26 cellular contexts compared by ENCODE assay signal in the genomic region with DNA sequence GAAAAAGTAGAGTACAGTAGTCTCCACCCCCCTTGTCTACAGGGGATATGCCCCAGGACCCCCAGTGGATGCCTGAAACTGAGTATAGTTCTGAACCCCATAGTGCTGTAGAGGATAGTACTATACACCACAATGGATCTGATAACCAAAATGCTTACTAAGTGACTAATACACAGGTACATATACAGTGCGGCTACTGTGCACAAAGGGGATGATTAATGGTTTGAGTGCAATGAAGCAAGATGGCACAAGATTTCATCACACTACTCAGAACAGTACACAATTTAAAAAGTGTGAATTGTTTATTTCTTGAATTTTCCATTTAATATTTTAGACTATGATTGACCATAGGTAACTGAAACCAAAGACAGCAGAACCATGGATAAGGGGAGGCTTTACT.
DNase-seq lines count a peak whose midpoint lies in the region; ATAC-seq and TF ChIP-seq lines count a peak whose summit lies in the region.
"Had no signal": no experiment of that assay in that cellular context is flagged by ENCODE, and none has a peak within 500 bp of the region (broad histone marks: within the 10 kb centered on the region; RNA-seq: fewer than 3 reads in every experiment).

No MANE protein-coding gene starts in this region.

- H3K9me3 ChIP-seq in PC-3 (ENCODE audit: low read length) (no peaks in the 10 kb centered on the region), right cardiac atrium (ENCODE audit: control insufficient read depth, low read length) (no peaks in the 10 kb centered on the region)
- H3K9me3 ChIP-seq: BLaER1, ovary, stomach had no signal

- H3K4me1 ChIP-seq in PC-3 (ENCODE audit: insufficient read depth, low read length): peaks cover 10% of the 10 kb centered on the region
- H3K4me1 ChIP-seq in right cardiac atrium (ENCODE audit: control insufficient read depth, insufficient read depth, low read length): no peaks in the 10 kb centered on the region
- H3K4me1 ChIP-seq: BLaER1, stomach, thyroid gland had no signal

- H3K4me3 ChIP-seq in PC-3 (ENCODE audit: low read length): no peak overlapping the region
- H3K4me3 ChIP-seq in epithelial cell of esophagus (ENCODE audit: low read length): no peak overlapping the region
- no peak overlapping the region for H3K4me3 ChIP-seq in right cardiac atrium (ENCODE audit: low read length)
- H3K4me3 ChIP-seq: BLaER1, ovary, smooth muscle cell, stomach, thyroid gland had no signal

- H3K36me3 ChIP-seq in PC-3 (ENCODE audit: low read depth, low read length): no peaks in the 10 kb centered on the region
- H3K36me3 ChIP-seq: BLaER1, ovary, thyroid gland had no signal

- POLR2A ChIA-PET in PC-3 (lab: Charles Lee; ENCODE audit: unreplicated experiment): no interaction called here

- no peaks in the 10 kb centered on the region for H3K9me2 ChIP-seq in PC-3 (replicated peaks; ENCODE audit: low read length)

- H3K27ac ChIP-seq in PC-3 (ENCODE audit: low read length) (no peak overlapping the region), right cardiac atrium (ENCODE audit: low read length) (no peak overlapping the region)
- H3K27ac ChIP-seq: BLaER1, ovary, stomach, thyroid gland had no signal

- intact Hi-C loops in PC-3 (cut with micrococcal nuclease) (no loop called here), right cardiac atrium (cut with DNase I) (no loop called here)

- H3K4me2 ChIP-seq in PC-3 (ENCODE audit: low read length): no peak overlapping the region
- H3K4me2 ChIP-seq: BLaER1, smooth muscle cell had no signal

- H3K79me2 ChIP-seq in PC-3 (ENCODE audit: low read length): no peaks in the 10 kb centered on the region

- no peak overlapping the region for H3K9ac ChIP-seq in PC-3 (ENCODE audit: low read length)
- H3K9ac ChIP-seq: BLaER1 had no signal

- ATAC-seq in PC-3 (peak; percentile 96), right cardiac atrium (no peak)
- ATAC-seq: activated CD8-positive, alpha-beta T cell treated with anti-CD3 and anti-CD28 coated beads for 36 hours; activated T-helper 17 cell treated with anti-CD3 and anti-CD28 coated beads, Interleukin-2, amount 50 U/mL, for 72 hours; left cardiac atrium had no signal

- TF ChIP-seq CTCF in PC-3 (conservative IDR thresholded peaks at IDR 0.05; ENCODE audit: low read depth, low read length) (no peak), epithelial cell of esophagus (IDR thresholded peaks at IDR 0.05; ENCODE audit: insufficient read depth, low read depth, low read length, missing control alignments) (no peak)

- H4K20me1 ChIP-seq in PC-3 (ENCODE audit: low read length): no peaks in the 10 kb centered on the region
- H4K20me1 ChIP-seq: BLaER1 had no signal

- DNase-seq in H4 (ENCODE audit: low spot score) (peak; percentile 6), PC-3 (peak; percentile 75), epithelial cell of esophagus (ENCODE audit: low read depth) (peak; percentile 90), kidney tubule cell (ENCODE audit: low spot score) (peak; percentile 65), AML-193 (lab: John Stamatoyannopoulos, UW) (no peak), right cardiac atrium (no peak), GF-D8 (lab: John Stamatoyannopoulos, UW) (no peak)
- DNase-seq: ACHN; activated CD8-positive, alpha-beta T cell treated with anti-CD3 and anti-CD28 coated beads for 36 hours; activated naive CD8-positive, alpha-beta T cell treated with anti-CD3 and anti-CD28 coated beads, Interleukin-2, amount 10 ng/mL, durations not matched to agents 7 days and 5 days; DMS79 treated with DMSO at 0.1 percent for 48 hours; glutamatergic neuron; left cardiac atrium; NCI-H1105 treated with DMSO at 0.1 percent for 48 hours; NCI-H2029; NCI-H345; NCI-H748 treated with DMSO at 0.1 percent for 48 hours; ovary; retina; stimulated activated CD4-positive, alpha-beta T cell treated with anti-CD3 and anti-CD28 coated beads, Interleukin-1b, Interleukin-23, amount 100 ng/mL, for 48 hours; stimulated activated CD8-positive, alpha-beta memory T cell treated with anti-CD3 and anti-CD28 coated beads, Interleukin-4, amount 100 ng/mL, for 48 hours; stomach; thyroid gland had no signal

- no TSS peak for BruUV-seq in PC-3 (replicated peaks; lab: Mats Ljungman, UMichigan)

- no peaks in the 10 kb centered on the region for H3F3A ChIP-seq in PC-3 (ENCODE audit: low read length, unreplicated experiment)

- H3K27me3 ChIP-seq in PC-3 (ENCODE audit: low read length) (no peaks in the 10 kb centered on the region), right cardiac atrium (ENCODE audit: control insufficient read depth, insufficient read depth) (no peaks in the 10 kb centered on the region)
- H3K27me3 ChIP-seq: BLaER1, ovary, stomach, thyroid gland had no signal

- CTCF ChIA-PET in PC-3 (lab: Charles Lee): interaction anchor here (0.6 kb wide), 1 partner anchor 93 kb away, joined by 3 read pairs; no protein-coding TSS in a partner anchor

- H2AFZ ChIP-seq in PC-3 (ENCODE audit: low read length): no peak overlapping the region

- WGBS in right cardiac atrium: 96% methylated on average over 1 of the region's 1 CpG

Comparison
In these comparisons a context has a peak if more than half of its experiments do, and no peak if none do; other contexts are left out.
1. DNase-seq: peak in H4 (single experiment), PC-3 (single experiment), epithelial cell of esophagus (single experiment) and kidney tubule cell (single experiment); none in AML-193 (0 of 2), right cardiac atrium (0 of 3) and GF-D8 (single experiment).